In the genomic region with DNA sequence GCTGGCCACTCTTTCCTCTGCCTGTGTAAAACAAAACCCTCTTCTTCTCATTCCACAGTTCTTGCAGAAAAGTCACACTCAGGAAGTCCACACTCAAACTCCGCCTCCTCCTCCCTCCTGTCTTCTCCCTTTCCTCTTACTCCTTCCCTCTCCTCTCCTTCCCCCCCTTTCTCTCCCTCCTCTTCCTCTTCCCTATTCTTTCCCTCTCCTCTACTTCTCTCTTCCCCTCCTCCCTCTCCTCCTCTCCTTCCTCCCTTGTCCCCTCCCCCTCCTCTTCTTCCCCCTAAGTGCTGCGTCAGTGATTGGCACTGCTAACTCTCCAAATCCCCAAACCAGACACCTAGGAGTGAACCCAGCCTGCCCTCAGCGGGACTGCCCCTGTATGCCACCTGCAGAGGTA, we compare ENCODE assay signal across 1 cellular context.
A peak's percentile ranks its signal among the peaks of the same experiment; 100 is the strongest.
TF ChIP-seq lines count a peak whose summit lies in the region.

No MANE protein-coding gene starts in this region.

TF ChIP-seq in K562, 482 proteins besides CTCF, POLR2A, EP300 and RAD21 (continued from another document and continues in another):
- TF ChIP-seq, protein P1, sequence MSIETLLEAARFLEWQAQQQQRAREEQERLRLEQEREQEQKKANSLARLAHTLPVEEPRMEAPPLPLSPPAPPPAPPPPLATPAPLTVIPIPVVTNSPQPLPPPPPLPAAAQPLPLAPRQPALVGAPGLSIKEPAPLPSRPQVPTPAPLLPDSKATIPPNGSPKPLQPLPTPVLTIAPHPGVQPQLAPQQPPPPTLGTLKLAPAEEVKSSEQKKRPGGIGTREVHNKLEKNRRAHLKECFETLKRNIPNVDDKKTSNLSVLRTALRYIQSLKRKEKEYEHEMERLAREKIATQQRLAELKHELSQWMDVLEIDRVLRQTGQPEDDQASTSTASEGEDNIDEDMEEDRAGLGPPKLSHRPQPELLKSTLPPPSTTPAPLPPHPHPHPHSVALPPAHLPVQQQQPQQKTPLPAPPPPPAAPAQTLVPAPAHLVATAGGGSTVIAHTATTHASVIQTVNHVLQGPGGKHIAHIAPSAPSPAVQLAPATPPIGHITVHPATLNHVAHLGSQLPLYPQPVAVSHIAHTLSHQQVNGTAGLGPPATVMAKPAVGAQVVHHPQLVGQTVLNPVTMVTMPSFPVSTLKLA (conservative IDR thresholded peaks at IDR 0.05) = no peak
- TF ChIP-seq MTF1 (CRISPR knock-in tag; IDR thresholded peaks at IDR 0.05; ENCODE audit: borderline replicate concordance) (no peak), CHD2 (IDR thresholded peaks at IDR 0.05; ENCODE audit: low read depth, low read length) (no peak), ZNF507 (tag; conservative IDR thresholded peaks at IDR 0.05) (no peak), KDM1A (IDR thresholded peaks at IDR 0.05) (no peak), SMAD2 (IDR thresholded peaks at IDR 0.05; ENCODE audit: low read depth, low read length) (no peak), ETV1 (tag; conservative IDR thresholded peaks at IDR 0.05; ENCODE audit: low read depth) (no peak), ZNF384 (IDR thresholded peaks at IDR 0.05; ENCODE audit: low read depth, low read length) (no peak), RFX1 (IDR thresholded peaks at IDR 0.05) (no peak), MCM3 (IDR thresholded peaks at IDR 0.05) (0 out of 2 replicates have a peak, but pooled peaks have one; percentile 43), ZNF354B (CRISPR knock-in tag; IDR thresholded peaks at IDR 0.05) (no peak), KLF1 (tag; IDR thresholded peaks at IDR 0.05) (no peak), ZBTB8A (IDR thresholded peaks at IDR 0.05; ENCODE audit: partially characterized antibody) (no peak), CXXC5 (CRISPR knock-in tag; IDR thresholded peaks at IDR 0.05) (no peak), ELF2 (CRISPR knock-in tag; IDR thresholded peaks at IDR 0.05) (no peak), SMC3 (conservative IDR thresholded peaks at IDR 0.05; ENCODE audit: insufficient read depth, low read depth, low read length) (no peak), NCOA6 (IDR thresholded peaks at IDR 0.05) (no peak), STAG1 (CRISPR knock-in tag; IDR thresholded peaks at IDR 0.05; ENCODE audit: borderline replicate concordance) (no peak), RHOXF2B (CRISPR knock-in tag; conservative IDR thresholded peaks at IDR 0.05) (no peak), ZNF717 (CRISPR knock-in tag; IDR thresholded peaks at IDR 0.05) (no peak), MTA1 (IDR thresholded peaks at IDR 0.05; ENCODE audit: borderline replicate concordance) (0 out of 2 replicates have a peak, but pooled peaks have one; percentile 41), CTBP1 (IDR thresholded peaks at IDR 0.05; ENCODE audit: borderline replicate concordance) (no peak), SMARCB1 (IDR thresholded peaks at IDR 0.05; ENCODE audit: insufficient read length, low read depth) (no peak), CBFA2T3 (IDR thresholded peaks at IDR 0.05) (no peak), SNRNP70 (optimal IDR thresholded peaks at IDR 0.05; ENCODE audit: low read depth, low read length) (no peak), TCFL5 (CRISPR knock-in tag; conservative IDR thresholded peaks at IDR 0.05) (no peak), ZNF780A (CRISPR knock-in tag; IDR thresholded peaks at IDR 0.05) (no peak), BDP1 (IDR thresholded peaks at IDR 0.05; ENCODE audit: insufficient read depth, insufficient read length) (no peak)
- TF ChIP-seq, protein P2, sequence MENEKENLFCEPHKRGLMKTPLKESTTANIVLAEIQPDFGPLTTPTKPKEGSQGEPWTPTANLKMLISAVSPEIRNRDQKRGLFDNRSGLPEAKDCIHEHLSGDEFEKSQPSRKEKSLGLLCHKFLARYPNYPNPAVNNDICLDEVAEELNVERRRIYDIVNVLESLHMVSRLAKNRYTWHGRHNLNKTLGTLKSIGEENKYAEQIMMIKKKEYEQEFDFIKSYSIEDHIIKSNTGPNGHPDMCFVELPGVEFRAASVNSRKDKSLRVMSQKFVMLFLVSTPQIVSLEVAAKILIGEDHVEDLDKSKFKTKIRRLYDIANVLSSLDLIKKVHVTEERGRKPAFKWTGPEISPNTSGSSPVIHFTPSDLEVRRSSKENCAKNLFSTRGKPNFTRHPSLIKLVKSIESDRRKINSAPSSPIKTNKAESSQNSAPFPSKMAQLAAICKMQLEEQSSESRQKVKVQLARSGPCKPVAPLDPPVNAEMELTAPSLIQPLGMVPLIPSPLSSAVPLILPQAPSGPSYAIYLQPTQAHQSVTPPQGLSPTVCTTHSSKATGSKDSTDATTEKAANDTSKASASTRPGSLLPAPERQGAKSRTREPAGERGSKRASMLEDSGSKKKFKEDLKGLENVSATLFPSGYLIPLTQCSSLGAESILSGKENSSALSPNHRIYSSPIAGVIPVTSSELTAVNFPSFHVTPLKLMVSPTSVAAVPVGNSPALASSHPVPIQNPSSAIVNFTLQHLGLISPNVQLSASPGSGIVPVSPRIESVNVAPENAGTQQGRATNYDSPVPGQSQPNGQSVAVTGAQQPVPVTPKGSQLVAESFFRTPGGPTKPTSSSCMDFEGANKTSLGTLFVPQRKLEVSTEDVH (IDR thresholded peaks at IDR 0.05; ENCODE audit: low read depth, partially characterized antibody) = no peak
- TF ChIP-seq, protein P3, sequence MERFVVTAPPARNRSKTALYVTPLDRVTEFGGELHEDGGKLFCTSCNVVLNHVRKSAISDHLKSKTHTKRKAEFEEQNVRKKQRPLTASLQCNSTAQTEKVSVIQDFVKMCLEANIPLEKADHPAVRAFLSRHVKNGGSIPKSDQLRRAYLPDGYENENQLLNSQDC (CRISPR knock-in tag; IDR thresholded peaks at IDR 0.05) = no peak
- TF ChIP-seq, protein P4, sequence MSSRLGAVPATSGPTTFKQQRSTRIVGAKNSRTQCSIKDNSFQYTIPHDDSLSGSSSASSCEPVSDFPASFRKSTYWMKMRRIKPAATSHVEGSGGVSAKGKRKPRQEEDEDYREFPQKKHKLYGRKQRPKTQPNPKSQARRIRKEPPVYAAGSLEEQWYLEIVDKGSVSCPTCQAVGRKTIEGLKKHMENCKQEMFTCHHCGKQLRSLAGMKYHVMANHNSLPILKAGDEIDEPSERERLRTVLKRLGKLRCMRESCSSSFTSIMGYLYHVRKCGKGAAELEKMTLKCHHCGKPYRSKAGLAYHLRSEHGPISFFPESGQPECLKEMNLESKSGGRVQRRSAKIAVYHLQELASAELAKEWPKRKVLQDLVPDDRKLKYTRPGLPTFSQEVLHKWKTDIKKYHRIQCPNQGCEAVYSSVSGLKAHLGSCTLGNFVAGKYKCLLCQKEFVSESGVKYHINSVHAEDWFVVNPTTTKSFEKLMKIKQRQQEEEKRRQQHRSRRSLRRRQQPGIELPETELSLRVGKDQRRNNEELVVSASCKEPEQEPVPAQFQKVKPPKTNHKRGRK (tag; IDR thresholded peaks at IDR 0.05) = peak; percentile 82
- TF ChIP-seq, protein P5, sequence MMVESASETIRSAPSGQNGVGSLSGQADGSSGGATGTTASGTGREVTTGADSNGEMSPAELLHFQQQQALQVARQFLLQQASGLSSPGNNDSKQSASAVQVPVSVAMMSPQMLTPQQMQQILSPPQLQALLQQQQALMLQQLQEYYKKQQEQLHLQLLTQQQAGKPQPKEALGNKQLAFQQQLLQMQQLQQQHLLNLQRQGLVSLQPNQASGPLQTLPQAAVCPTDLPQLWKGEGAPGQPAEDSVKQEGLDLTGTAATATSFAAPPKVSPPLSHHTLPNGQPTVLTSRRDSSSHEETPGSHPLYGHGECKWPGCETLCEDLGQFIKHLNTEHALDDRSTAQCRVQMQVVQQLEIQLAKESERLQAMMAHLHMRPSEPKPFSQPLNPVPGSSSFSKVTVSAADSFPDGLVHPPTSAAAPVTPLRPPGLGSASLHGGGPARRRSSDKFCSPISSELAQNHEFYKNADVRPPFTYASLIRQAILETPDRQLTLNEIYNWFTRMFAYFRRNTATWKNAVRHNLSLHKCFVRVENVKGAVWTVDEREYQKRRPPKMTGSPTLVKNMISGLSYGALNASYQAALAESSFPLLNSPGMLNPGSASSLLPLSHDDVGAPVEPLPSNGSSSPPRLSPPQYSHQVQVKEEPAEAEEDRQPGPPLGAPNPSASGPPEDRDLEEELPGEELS (CRISPR knock-in tag; IDR thresholded peaks at IDR 0.05; ENCODE audit: borderline replicate concordance) = no peak
- TF ChIP-seq, protein P6, sequence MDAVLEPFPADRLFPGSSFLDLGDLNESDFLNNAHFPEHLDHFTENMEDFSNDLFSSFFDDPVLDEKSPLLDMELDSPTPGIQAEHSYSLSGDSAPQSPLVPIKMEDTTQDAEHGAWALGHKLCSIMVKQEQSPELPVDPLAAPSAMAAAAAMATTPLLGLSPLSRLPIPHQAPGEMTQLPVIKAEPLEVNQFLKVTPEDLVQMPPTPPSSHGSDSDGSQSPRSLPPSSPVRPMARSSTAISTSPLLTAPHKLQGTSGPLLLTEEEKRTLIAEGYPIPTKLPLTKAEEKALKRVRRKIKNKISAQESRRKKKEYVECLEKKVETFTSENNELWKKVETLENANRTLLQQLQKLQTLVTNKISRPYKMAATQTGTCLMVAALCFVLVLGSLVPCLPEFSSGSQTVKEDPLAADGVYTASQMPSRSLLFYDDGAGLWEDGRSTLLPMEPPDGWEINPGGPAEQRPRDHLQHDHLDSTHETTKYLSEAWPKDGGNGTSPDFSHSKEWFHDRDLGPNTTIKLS (IDR thresholded peaks at IDR 0.05; ENCODE audit: borderline replicate concordance, low read depth) = no peak
- TF ChIP-seq, protein P7, sequence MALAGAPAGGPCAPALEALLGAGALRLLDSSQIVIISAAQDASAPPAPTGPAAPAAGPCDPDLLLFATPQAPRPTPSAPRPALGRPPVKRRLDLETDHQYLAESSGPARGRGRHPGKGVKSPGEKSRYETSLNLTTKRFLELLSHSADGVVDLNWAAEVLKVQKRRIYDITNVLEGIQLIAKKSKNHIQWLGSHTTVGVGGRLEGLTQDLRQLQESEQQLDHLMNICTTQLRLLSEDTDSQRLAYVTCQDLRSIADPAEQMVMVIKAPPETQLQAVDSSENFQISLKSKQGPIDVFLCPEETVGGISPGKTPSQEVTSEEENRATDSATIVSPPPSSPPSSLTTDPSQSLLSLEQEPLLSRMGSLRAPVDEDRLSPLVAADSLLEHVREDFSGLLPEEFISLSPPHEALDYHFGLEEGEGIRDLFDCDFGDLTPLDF (CRISPR knock-in tag; IDR thresholded peaks at IDR 0.05) = no peak
- TF ChIP-seq, protein P8, sequence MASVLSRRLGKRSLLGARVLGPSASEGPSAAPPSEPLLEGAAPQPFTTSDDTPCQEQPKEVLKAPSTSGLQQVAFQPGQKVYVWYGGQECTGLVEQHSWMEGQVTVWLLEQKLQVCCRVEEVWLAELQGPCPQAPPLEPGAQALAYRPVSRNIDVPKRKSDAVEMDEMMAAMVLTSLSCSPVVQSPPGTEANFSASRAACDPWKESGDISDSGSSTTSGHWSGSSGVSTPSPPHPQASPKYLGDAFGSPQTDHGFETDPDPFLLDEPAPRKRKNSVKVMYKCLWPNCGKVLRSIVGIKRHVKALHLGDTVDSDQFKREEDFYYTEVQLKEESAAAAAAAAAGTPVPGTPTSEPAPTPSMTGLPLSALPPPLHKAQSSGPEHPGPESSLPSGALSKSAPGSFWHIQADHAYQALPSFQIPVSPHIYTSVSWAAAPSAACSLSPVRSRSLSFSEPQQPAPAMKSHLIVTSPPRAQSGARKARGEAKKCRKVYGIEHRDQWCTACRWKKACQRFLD (CRISPR knock-in tag; IDR thresholded peaks at IDR 0.05) = no peak
- TF ChIP-seq, protein P9, sequence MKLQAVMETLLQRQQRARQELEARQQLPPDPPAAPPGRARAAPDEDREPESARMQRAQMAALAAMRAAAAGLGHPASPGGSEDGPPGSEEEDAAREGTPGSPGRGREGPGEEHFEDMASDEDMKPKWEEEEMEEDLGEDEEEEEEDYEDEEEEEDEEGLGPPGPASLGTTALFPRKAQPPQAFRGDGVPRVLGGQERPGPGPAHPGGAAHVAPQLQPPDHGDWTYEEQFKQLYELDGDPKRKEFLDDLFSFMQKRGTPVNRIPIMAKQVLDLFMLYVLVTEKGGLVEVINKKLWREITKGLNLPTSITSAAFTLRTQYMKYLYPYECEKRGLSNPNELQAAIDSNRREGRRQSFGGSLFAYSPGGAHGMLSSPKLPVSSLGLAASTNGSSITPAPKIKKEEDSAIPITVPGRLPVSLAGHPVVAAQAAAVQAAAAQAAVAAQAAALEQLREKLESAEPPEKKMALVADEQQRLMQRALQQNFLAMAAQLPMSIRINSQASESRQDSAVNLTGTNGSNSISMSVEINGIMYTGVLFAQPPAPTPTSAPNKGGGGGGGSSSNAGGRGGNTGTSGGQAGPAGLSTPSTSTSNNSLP (IDR thresholded peaks at IDR 0.05; ENCODE audit: borderline replicate concordance, low read depth, low read length) = no peak
- TF ChIP-seq, protein P10, sequence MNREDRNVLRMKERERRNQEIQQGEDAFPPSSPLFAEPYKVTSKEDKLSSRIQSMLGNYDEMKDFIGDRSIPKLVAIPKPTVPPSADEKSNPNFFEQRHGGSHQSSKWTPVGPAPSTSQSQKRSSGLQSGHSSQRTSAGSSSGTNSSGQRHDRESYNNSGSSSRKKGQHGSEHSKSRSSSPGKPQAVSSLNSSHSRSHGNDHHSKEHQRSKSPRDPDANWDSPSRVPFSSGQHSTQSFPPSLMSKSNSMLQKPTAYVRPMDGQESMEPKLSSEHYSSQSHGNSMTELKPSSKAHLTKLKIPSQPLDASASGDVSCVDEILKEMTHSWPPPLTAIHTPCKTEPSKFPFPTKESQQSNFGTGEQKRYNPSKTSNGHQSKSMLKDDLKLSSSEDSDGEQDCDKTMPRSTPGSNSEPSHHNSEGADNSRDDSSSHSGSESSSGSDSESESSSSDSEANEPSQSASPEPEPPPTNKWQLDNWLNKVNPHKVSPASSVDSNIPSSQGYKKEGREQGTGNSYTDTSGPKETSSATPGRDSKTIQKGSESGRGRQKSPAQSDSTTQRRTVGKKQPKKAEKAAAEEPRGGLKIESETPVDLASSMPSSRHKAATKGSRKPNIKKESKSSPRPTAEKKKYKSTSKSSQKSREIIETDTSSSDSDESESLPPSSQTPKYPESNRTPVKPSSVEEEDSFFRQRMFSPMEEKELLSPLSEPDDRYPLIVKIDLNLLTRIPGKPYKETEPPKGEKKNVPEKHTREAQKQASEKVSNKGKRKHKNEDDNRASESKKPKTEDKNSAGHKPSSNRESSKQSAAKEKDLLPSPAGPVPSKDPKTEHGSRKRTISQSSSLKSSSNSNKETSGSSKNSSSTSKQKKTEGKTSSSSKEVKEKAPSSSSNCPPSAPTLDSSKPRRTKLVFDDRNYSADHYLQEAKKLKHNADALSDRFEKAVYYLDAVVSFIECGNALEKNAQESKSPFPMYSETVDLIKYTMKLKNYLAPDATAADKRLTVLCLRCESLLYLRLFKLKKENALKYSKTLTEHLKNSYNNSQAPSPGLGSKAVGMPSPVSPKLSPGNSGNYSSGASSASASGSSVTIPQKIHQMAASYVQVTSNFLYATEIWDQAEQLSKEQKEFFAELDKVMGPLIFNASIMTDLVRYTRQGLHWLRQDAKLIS (CRISPR knock-in tag; IDR thresholded peaks at IDR 0.05) = no peak
- TF ChIP-seq, protein P11, sequence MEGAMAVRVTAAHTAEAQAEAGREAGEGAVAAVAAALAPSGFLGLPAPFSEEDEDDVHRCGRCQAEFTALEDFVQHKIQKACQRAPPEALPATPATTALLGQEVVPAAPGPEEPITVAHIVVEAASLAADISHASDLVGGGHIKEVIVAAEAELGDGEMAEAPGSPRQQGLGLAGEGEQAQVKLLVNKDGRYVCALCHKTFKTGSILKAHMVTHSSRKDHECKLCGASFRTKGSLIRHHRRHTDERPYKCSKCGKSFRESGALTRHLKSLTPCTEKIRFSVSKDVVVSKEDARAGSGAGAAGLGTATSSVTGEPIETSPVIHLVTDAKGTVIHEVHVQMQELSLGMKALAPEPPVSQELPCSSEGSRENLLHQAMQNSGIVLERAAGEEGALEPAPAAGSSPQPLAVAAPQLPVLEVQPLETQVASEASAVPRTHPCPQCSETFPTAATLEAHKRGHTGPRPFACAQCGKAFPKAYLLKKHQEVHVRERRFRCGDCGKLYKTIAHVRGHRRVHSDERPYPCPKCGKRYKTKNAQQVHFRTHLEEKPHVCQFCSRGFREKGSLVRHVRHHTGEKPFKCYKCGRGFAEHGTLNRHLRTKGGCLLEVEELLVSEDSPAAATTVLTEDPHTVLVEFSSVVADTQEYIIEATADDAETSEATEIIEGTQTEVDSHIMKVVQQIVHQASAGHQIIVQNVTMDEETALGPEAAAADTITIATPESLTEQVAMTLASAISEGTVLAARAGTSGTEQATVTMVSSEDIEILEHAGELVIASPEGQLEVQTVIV (CRISPR knock-in tag; IDR thresholded peaks at IDR 0.05; ENCODE audit: borderline replicate concordance) = no peak
